2 cellular contexts compared by ENCODE assay signal in the genomic region with DNA sequence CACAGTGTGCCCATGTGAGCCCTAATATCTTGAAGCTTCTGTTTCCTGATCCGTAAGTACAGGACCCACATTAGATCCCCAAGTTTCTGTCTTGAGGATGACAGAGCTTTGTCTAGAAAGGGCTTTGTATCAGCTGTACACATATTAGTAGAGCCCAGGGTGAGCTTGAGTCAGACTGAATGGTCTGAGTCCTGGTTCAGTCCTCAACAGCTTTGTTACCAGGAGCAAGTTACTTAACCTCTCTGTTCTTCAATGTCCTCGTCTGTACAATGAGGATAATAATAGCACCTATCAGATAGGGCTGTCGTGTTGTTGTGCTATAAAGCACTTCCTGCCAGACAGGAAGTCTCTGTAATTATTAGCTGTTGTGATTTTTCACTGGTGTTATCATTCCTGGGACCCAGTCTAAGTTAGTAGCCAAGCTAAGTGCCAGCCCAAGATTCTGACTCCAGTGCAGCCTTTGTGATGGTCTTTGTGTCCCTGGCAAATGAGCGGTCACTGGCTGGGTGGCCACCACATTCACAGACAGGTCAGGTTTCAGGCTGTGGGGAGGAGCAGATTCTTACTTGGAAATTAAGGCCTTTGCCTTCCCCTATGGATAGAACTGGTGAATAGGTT.
A peak's percentile ranks its signal among the peaks of the same experiment; 100 is the strongest.
TF ChIP-seq lines count a peak whose summit lies in the region.

No MANE protein-coding gene starts in this region.

TF ChIP-seq in HEK293, 187 proteins besides CTCF, POLR2A, EP300 and RAD21:
- TF ChIP-seq ZNF132 (tag by site-specific recombination; IDR thresholded peaks at IDR 0.05; ENCODE audit: borderline replicate concordance) (no peak), ZNF626 (tag by site-specific recombination; IDR thresholded peaks at IDR 0.05) (no peak), ZNF768 (tag by site-specific recombination; IDR thresholded peaks at IDR 0.05) (peak; percentile 45; the same call in 1 of the 2 replicates), OVOL3 (tag by site-specific recombination; IDR thresholded peaks at IDR 0.05) (no peak), ZNF2 (tag by site-specific recombination; IDR thresholded peaks at IDR 0.05) (no peak)
- TF ChIP-seq, protein P1, sequence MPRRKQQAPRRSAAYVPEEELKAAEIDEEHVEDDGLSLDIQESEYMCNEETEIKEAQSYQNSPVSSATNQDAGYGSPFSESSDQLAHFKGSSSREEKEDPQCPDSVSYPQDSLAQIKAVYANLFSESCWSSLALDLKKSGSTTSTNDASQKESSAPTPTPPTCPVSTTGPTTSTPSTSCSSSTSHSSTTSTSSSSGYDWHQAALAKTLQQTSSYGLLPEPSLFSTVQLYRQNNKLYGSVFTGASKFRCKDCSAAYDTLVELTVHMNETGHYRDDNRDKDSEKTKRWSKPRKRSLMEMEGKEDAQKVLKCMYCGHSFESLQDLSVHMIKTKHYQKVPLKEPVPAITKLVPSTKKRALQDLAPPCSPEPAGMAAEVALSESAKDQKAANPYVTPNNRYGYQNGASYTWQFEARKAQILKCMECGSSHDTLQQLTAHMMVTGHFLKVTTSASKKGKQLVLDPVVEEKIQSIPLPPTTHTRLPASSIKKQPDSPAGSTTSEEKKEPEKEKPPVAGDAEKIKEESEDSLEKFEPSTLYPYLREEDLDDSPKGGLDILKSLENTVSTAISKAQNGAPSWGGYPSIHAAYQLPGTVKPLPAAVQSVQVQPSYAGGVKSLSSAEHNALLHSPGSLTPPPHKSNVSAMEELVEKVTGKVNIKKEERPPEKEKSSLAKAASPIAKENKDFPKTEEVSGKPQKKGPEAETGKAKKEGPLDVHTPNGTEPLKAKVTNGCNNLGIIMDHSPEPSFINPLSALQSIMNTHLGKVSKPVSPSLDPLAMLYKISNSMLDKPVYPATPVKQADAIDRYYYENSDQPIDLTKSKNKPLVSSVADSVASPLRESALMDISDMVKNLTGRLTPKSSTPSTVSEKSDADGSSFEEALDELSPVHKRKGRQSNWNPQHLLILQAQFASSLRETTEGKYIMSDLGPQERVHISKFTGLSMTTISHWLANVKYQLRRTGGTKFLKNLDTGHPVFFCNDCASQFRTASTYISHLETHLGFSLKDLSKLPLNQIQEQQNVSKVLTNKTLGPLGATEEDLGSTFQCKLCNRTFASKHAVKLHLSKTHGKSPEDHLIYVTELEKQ (tag by site-specific recombination; IDR thresholded peaks at IDR 0.05; ENCODE audit: borderline replicate concordance): no peak
- TF ChIP-seq, protein P2, sequence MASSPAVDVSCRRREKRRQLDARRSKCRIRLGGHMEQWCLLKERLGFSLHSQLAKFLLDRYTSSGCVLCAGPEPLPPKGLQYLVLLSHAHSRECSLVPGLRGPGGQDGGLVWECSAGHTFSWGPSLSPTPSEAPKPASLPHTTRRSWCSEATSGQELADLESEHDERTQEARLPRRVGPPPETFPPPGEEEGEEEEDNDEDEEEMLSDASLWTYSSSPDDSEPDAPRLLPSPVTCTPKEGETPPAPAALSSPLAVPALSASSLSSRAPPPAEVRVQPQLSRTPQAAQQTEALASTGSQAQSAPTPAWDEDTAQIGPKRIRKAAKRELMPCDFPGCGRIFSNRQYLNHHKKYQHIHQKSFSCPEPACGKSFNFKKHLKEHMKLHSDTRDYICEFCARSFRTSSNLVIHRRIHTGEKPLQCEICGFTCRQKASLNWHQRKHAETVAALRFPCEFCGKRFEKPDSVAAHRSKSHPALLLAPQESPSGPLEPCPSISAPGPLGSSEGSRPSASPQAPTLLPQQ (tag by site-specific recombination; IDR thresholded peaks at IDR 0.05): no peak

TF ChIP-seq in H1, 55 proteins besides CTCF, POLR2A, EP300 and RAD21:
- TF ChIP-seq KDM1A (IDR thresholded peaks at IDR 0.05; ENCODE audit: borderline replicate concordance, low read length) (no peak), TBP (IDR thresholded peaks at IDR 0.05; ENCODE audit: low read depth, low read length) (no peak), CEBPB (IDR thresholded peaks at IDR 0.05; ENCODE audit: low read depth, low read length) (no peak), SP1 (IDR thresholded peaks at IDR 0.05; ENCODE audit: low read depth, low read length) (no peak), JUND (IDR thresholded peaks at IDR 0.05; ENCODE audit: low read length) (no peak), FOSL1 (IDR thresholded peaks at IDR 0.05; ENCODE audit: insufficient read depth, low read depth, low read length) (no peak), ZNF274 (IDR thresholded peaks at IDR 0.05; ENCODE audit: borderline replicate concordance, extremely low read depth, low read length) (no peak), CHD1 (IDR thresholded peaks at IDR 0.05; ENCODE audit: low read depth, low read length) (no peak), CREB1 (IDR thresholded peaks at IDR 0.05) (no peak), SP2 (IDR thresholded peaks at IDR 0.05; ENCODE audit: low read length) (no peak), SUZ12 (IDR thresholded peaks at IDR 0.05; ENCODE audit: low read length) (no peak), SIRT6 (IDR thresholded peaks at IDR 0.05; ENCODE audit: low read length) (no peak)
